ENCODE assay signal across 31 cellular contexts in the genomic region with DNA sequence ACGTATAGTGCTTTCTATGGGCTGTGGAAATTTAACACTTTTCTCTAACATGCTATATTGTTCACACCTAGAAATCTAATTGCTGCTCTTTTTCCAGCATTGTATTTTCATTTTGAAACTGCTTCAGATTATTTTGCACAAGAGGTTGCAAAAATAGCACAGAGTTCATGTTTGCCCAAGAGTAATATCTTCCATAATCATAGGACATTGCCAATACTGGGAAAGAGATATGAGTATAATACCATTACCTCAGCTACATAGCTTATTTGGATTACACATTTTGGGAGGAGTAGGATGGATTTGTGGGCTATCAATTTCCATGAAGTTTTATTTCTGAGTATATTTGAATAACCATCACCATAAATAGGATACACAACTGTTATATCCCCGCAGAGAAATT.
DNase-seq lines count a peak whose midpoint lies in the region; ATAC-seq and TF ChIP-seq lines count a peak whose summit lies in the region.
"Had no signal": no experiment of that assay in that cellular context is flagged by ENCODE, and none has a peak within 500 bp of the region (broad histone marks: within the 10 kb centered on the region; RNA-seq: fewer than 3 reads in every experiment).

No MANE protein-coding gene starts in this region.

- ATAC-seq in gastroesophageal sphincter, result peak; percentile 55
- ATAC-seq: A549; CD8-positive, alpha-beta T cell had no signal

- CTCF ChIA-PET in activated CD4-positive, alpha-beta memory T cell treated with anti-CD3 and anti-CD28 coated beads for 36 hours (lab: Charles Lee), result no interaction called here
- CTCF ChIA-PET in activated CD4-positive, alpha-beta memory T cell treated with anti-CD3 and anti-CD28 coated beads, Interleukin-2, amount 10 ng/mL, durations not matched to agents 7 days and 5 days (lab: Charles Lee), result no interaction called here

- no peaks in the 10 kb centered on the region for H3K4me1 Mint-ChIP-seq in activated CD4-positive, alpha-beta memory T cell treated with anti-CD3 and anti-CD28 coated beads for 36 hours (ENCODE audit: low read depth)
- H3K4me1 Mint-ChIP-seq in activated CD4-positive, alpha-beta memory T cell treated with anti-CD3 and anti-CD28 coated beads, Interleukin-2, amount 10 ng/mL, durations not matched to agents 7 days and 5 days, result no peaks in the 10 kb centered on the region
- H3K4me1 Mint-ChIP-seq: B cell; CD14-positive monocyte; CD4-positive, alpha-beta memory T cell; CD4-positive, CD25-positive, alpha-beta regulatory T cell; CD8-positive, alpha-beta memory T cell had no signal

- TF ChIP-seq CTCF in gastroesophageal sphincter (IDR thresholded peaks at IDR 0.05), result no peak

- peaks cover 21% of the 10 kb centered on the region for H3K9me3 Mint-ChIP-seq in activated CD4-positive, alpha-beta memory T cell treated with anti-CD3 and anti-CD28 coated beads for 36 hours
- H3K9me3 Mint-ChIP-seq in activated CD4-positive, alpha-beta memory T cell treated with anti-CD3 and anti-CD28 coated beads, Interleukin-2, amount 10 ng/mL, durations not matched to agents 7 days and 5 days, result peaks cover 3% of the 10 kb centered on the region

- H3K27me3 ChIP-seq in adipocyte (replicated peaks; ENCODE audit: control insufficient read depth, insufficient read depth, low read length) (no peaks in the 10 kb centered on the region), gastroesophageal sphincter (no peaks in the 10 kb centered on the region)
- H3K27me3 ChIP-seq: BE2C; BLaER1; BLaER1 treated with 17β-estradiol and CSF1 and Interleukin-3, amounts not matched to agents 10 nM and 100 nM had no signal

- H3K9me3 ChIP-seq in adipocyte (ENCODE audit: control insufficient read depth, low read length), result no peaks in the 10 kb centered on the region
- H3K9me3 ChIP-seq in gastroesophageal sphincter, result no peaks in the 10 kb centered on the region
- H3K9me3 ChIP-seq: A549, BE2C, Caco-2 had no signal

- peak overlapping the region; percentile 51 for H3K9ac ChIP-seq in adipocyte (ENCODE audit: low read length)
- H3K9ac ChIP-seq: BLaER1; BLaER1 treated with 17β-estradiol and CSF1 and Interleukin-3, amounts not matched to agents 10 nM and 100 nM had no signal

- no peak for TF ChIP-seq POLR2A in gastroesophageal sphincter (IDR thresholded peaks at IDR 0.05)

- POLR2A ChIA-PET in activated CD4-positive, alpha-beta memory T cell treated with anti-CD3 and anti-CD28 coated beads for 36 hours (lab: Charles Lee), result no interaction called here
- POLR2A ChIA-PET in activated CD4-positive, alpha-beta memory T cell treated with anti-CD3 and anti-CD28 coated beads, Interleukin-2, amount 10 ng/mL, durations not matched to agents 7 days and 5 days (lab: Charles Lee), result no interaction called here

- no peaks in the 10 kb centered on the region for H3K27me3 Mint-ChIP-seq in activated CD4-positive, alpha-beta memory T cell treated with anti-CD3 and anti-CD28 coated beads for 36 hours
- H3K27me3 Mint-ChIP-seq in activated CD4-positive, alpha-beta memory T cell treated with anti-CD3 and anti-CD28 coated beads, Interleukin-2, amount 10 ng/mL, durations not matched to agents 7 days and 5 days, result no peaks in the 10 kb centered on the region
- H3K27me3 Mint-ChIP-seq: B cell; CD4-positive, alpha-beta memory T cell; CD4-positive, alpha-beta T cell; CD4-positive, CD25-positive, alpha-beta regulatory T cell; CD8-positive, alpha-beta memory T cell had no signal

- no peak overlapping the region for H3K27ac Mint-ChIP-seq in activated CD4-positive, alpha-beta memory T cell treated with anti-CD3 and anti-CD28 coated beads for 36 hours
- no peak overlapping the region for H3K27ac Mint-ChIP-seq in activated CD4-positive, alpha-beta memory T cell treated with anti-CD3 and anti-CD28 coated beads, Interleukin-2, amount 10 ng/mL, durations not matched to agents 7 days and 5 days
- H3K27ac Mint-ChIP-seq: B cell; CD14-positive monocyte; CD4-positive, alpha-beta memory T cell; CD4-positive, alpha-beta T cell; CD4-positive, CD25-positive, alpha-beta regulatory T cell; CD8-positive, alpha-beta memory T cell; CD8-positive, alpha-beta T cell had no signal

- 83% methylated on average over 2 of the region's 2 CpGs for WGBS in gastroesophageal sphincter (ENCODE audit: low coverage in 1 of 2), 2 donors

- no peak overlapping the region for H3K4me3 Mint-ChIP-seq in activated CD4-positive, alpha-beta memory T cell treated with anti-CD3 and anti-CD28 coated beads for 36 hours
- H3K4me3 Mint-ChIP-seq in activated CD4-positive, alpha-beta memory T cell treated with anti-CD3 and anti-CD28 coated beads, Interleukin-2, amount 10 ng/mL, durations not matched to agents 7 days and 5 days, result no peak overlapping the region
- H3K4me3 Mint-ChIP-seq: B cell; CD14-positive monocyte; CD4-positive, alpha-beta memory T cell; CD4-positive, alpha-beta T cell; CD4-positive, CD25-positive, alpha-beta regulatory T cell; CD8-positive, alpha-beta memory T cell; CD8-positive, alpha-beta T cell had no signal

- H3K4me1 ChIP-seq in adipocyte (ENCODE audit: control insufficient read depth, insufficient read depth, low read length) (peaks cover 8% of the 10 kb centered on the region), gastroesophageal sphincter (no peaks in the 10 kb centered on the region)
- H3K4me1 ChIP-seq: A549; BLaER1; BLaER1 treated with 17β-estradiol and CSF1 and Interleukin-3, amounts not matched to agents 10 nM and 100 nM; Caco-2 had no signal

- no peak for DNase-seq in adipocyte (ENCODE audit: low read depth)
- DNase-seq in activated CD4-positive, alpha-beta memory T cell treated with anti-CD3 and anti-CD28 coated beads for 36 hours, result no peak
- DNase-seq in activated CD4-positive, alpha-beta memory T cell treated with anti-CD3 and anti-CD28 coated beads, Interleukin-2, amount 10 ng/mL, durations not matched to agents 7 days and 5 days, result no peak
- DNase-seq: 8988T; ACHN; AML-193; BE2C; C1 segment of cervical spinal cord; Caco-2; Calu3; CD4-positive, alpha-beta memory T cell; CD4-positive, alpha-beta T cell; CD4-positive, CD25-positive, alpha-beta regulatory T cell; CD8-positive, alpha-beta memory T cell; CD8-positive, alpha-beta T cell; COR-L47; DMS 273 treated with DMSO at 0.1 percent for 48 hours; DMS153; DMS53; DMS79; DMS79 treated with DMSO at 0.1 percent for 48 hours; DND-41; EL had no signal

- no peak overlapping the region for H3K4me3 ChIP-seq in adipocyte (ENCODE audit: low read length)
- H3K4me3 ChIP-seq in gastroesophageal sphincter, result no peak overlapping the region
- H3K4me3 ChIP-seq: A549; BLaER1; BLaER1 treated with 17β-estradiol and CSF1 and Interleukin-3, amounts not matched to agents 10 nM and 100 nM had no signal

- no peaks in the 10 kb centered on the region for H3K36me3 Mint-ChIP-seq in activated CD4-positive, alpha-beta memory T cell treated with anti-CD3 and anti-CD28 coated beads for 36 hours
- H3K36me3 Mint-ChIP-seq in activated CD4-positive, alpha-beta memory T cell treated with anti-CD3 and anti-CD28 coated beads, Interleukin-2, amount 10 ng/mL, durations not matched to agents 7 days and 5 days (ENCODE audit: low read depth), result no peaks in the 10 kb centered on the region
- H3K36me3 Mint-ChIP-seq: CD14-positive monocyte; CD4-positive, alpha-beta memory T cell; CD4-positive, CD25-positive, alpha-beta regulatory T cell; CD8-positive, alpha-beta memory T cell; CD8-positive, alpha-beta T cell had no signal

- no peak overlapping the region for H3K27ac ChIP-seq in gastroesophageal sphincter
- H3K27ac ChIP-seq: 22Rv1; A549; BLaER1; BLaER1 treated with 17β-estradiol and CSF1 and Interleukin-3, amounts not matched to agents 10 nM and 100 nM; C4-2B had no signal

- H3K36me3 ChIP-seq in adipocyte (ENCODE audit: control insufficient read depth, insufficient read depth, low read length, severe bottlenecking) (no peaks in the 10 kb centered on the region), gastroesophageal sphincter (no peaks in the 10 kb centered on the region)
- H3K36me3 ChIP-seq: BE2C; BLaER1; BLaER1 treated with 17β-estradiol and CSF1 and Interleukin-3, amounts not matched to agents 10 nM and 100 nM had no signal

- intact Hi-C loops in activated CD4-positive, alpha-beta memory T cell treated with anti-CD3 and anti-CD28 coated beads for 36 hours (cut with micrococcal nuclease), result no loop called here

- TF ChIP-seq EP300 in gastroesophageal sphincter (IDR thresholded peaks at IDR 0.05), result no peak
